Comparison of ENCODE assay signal across 16 cellular contexts in the genomic region with DNA sequence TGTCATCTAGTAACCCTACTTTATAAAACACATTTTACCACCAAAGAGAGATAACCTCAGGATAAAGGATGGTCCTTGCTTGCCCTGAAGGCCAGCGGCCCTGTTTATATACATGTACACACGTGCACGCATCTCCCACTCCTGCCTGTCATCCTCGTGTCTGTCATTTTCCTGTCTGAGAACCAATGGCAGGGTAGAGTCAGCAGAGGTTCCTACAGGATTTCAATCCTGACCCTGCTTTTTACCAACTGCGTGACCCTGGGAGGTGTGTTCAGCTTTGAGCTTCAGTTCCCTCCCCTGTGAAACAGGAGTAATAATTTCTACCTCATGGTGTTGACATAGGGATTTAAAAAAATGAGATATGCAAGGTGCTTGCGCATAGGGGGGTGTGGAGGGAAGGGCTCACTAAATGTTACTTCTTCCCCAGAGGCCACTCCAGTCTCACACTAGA. TPM values are rescaled to one million over a fixed set of nuclear protein-coding genes. Genes with fewer than 3 reads are reported as not detected.
DNase-seq lines count a peak whose midpoint lies in the region; ATAC-seq and TF ChIP-seq lines count a peak whose summit lies in the region.
"Had no signal": no experiment of that assay in that cellular context is flagged by ENCODE, and none has a peak within 500 bp of the region (broad histone marks: within the 10 kb centered on the region; RNA-seq: fewer than 3 reads in every experiment).

No MANE protein-coding gene starts in this region.

- peaks cover 22% of the 10 kb centered on the region for H3K4me1 Mint-ChIP-seq in activated CD8-positive, alpha-beta T cell treated with anti-CD3 and anti-CD28 coated beads, Interleukin-2, amount 10 ng/mL, durations not matched to agents 7 days and 5 days (ENCODE audit: low read depth)
- H3K4me1 Mint-ChIP-seq in memory B cell (peaks cover 31% of the 10 kb centered on the region), endothelial cell (ENCODE audit: unreplicated experiment) (peaks cover 15% of the 10 kb centered on the region)

- H3K36me3 ChIP-seq in vagina (no peaks in the 10 kb centered on the region), HAP-1 (replicated peaks) (no peaks in the 10 kb centered on the region)
- H3K36me3 ChIP-seq: SJCRH30 had no signal

- CTCF ChIA-PET in activated CD8-positive, alpha-beta T cell treated with anti-CD3 and anti-CD28 coated beads, Interleukin-2, amount 10 ng/mL, durations not matched to agents 7 days and 5 days (lab: Charles Lee) = interaction anchor here (0.9 to 2.2 kb wide), 9 partner anchors 8 to 169 kb away, joined by 3 to 13 read pairs (median 5); partner anchors contain the start of gene EIF2D

- TF ChIP-seq POLR2A in vagina (IDR thresholded peaks at IDR 0.05) = no peak

- H3K27ac ChIP-seq in vagina = peak overlapping the region; percentile 28
- H3K27ac ChIP-seq: SJCRH30 had no signal

- no peaks in the 10 kb centered on the region for H3K27me3 ChIP-seq in vagina
- H3K27me3 ChIP-seq in HAP-1 (ENCODE audit: low read depth) = no peaks in the 10 kb centered on the region
- H3K27me3 ChIP-seq: SJCRH30 had no signal

- H3K9me3 ChIP-seq in vagina (no peaks in the 10 kb centered on the region), HAP-1 (no peaks in the 10 kb centered on the region)
- H3K9me3 ChIP-seq: SJCRH30 had no signal

- ATAC-seq in left cardiac atrium (peak; percentile 58 to 62), left ventricle myocardium superior (no peak), memory B cell (ENCODE audit: low read depth) (no peak)
- ATAC-seq in activated CD8-positive, alpha-beta T cell treated with anti-CD3 and anti-CD28 coated beads, Interleukin-2, amount 10 ng/mL, durations not matched to agents 7 days and 5 days = no peak
- ATAC-seq: stimulated activated naive CD8-positive, alpha-beta T cell treated with anti-CD3 and anti-CD28 coated beads, Interleukin-15, Interleukin-2, amounts not matched to agents 100 U/mL and 50 U/mL, for 24 hours had no signal

- no peaks in the 10 kb centered on the region for H3K27me3 Mint-ChIP-seq in activated CD8-positive, alpha-beta T cell treated with anti-CD3 and anti-CD28 coated beads, Interleukin-2, amount 10 ng/mL, durations not matched to agents 7 days and 5 days (ENCODE audit: low read depth)
- H3K27me3 Mint-ChIP-seq in memory B cell (no peaks in the 10 kb centered on the region), endothelial cell (ENCODE audit: unreplicated experiment) (peaks cover 8% of the 10 kb centered on the region)
- H3K27me3 Mint-ChIP-seq: activated CD4-positive, alpha-beta T cell treated with anti-CD3 and anti-CD28 coated beads, Interleukin-2, amount 10 ng/mL, durations not matched to agents 24 days and 14 days had no signal

- no peak for DNase-seq in left cardiac atrium
- no peak for DNase-seq in left ventricle myocardium superior
- DNase-seq in activated CD8-positive, alpha-beta T cell treated with anti-CD3 and anti-CD28 coated beads, Interleukin-2, amount 10 ng/mL, durations not matched to agents 7 days and 5 days = no peak
- DNase-seq in memory B cell (ENCODE audit: low spot score in 2 of 2) = no peak
- DNase-seq in vagina (ENCODE audit: extremely low spot score in 2 of 2) = no peak
- no peak for DNase-seq in endothelial cell (ENCODE audit: low spot score)
- no peak for DNase-seq in HAP-1 (ENCODE audit: low spot score in 2 of 2)
- no peak for DNase-seq in midbrain (lab: John Stamatoyannopoulos, UW)
- DNase-seq: activated CD4-positive, alpha-beta T cell treated with anti-CD3 and anti-CD28 coated beads, Interleukin-2, amount 10 ng/mL, durations not matched to agents 24 days and 14 days; activated naive CD4-positive, alpha-beta T cell treated with anti-CD3 and anti-CD28 coated beads, Interleukin-2, amount 50 U/mL, for 16 hours; mesenchymal stem cell; NCI-H1930; NCI-H446 treated with DMSO at 0.1 percent for 48 hours; nephron progenitor cell; SJCRH30; stimulated activated naive CD8-positive, alpha-beta T cell treated with anti-CD3 and anti-CD28 coated beads, Interleukin-15, Interleukin-2, amounts not matched to agents 100 U/mL and 50 U/mL, for 24 hours had no signal

- H3K9me3 Mint-ChIP-seq in activated CD8-positive, alpha-beta T cell treated with anti-CD3 and anti-CD28 coated beads, Interleukin-2, amount 10 ng/mL, durations not matched to agents 7 days and 5 days (ENCODE audit: insufficient read depth) = no peaks in the 10 kb centered on the region
- H3K9me3 Mint-ChIP-seq in memory B cell = no peaks in the 10 kb centered on the region
- H3K9me3 Mint-ChIP-seq in endothelial cell (ENCODE audit: unreplicated experiment) = no peaks in the 10 kb centered on the region
- H3K9me3 Mint-ChIP-seq: activated CD4-positive, alpha-beta T cell treated with anti-CD3 and anti-CD28 coated beads, Interleukin-2, amount 10 ng/mL, durations not matched to agents 24 days and 14 days; nephron progenitor cell had no signal

- POLR2A ChIA-PET in activated CD8-positive, alpha-beta T cell treated with anti-CD3 and anti-CD28 coated beads, Interleukin-2, amount 10 ng/mL, durations not matched to agents 7 days and 5 days (lab: Charles Lee) = interaction anchor here (0.8 kb wide), 1 partner anchor 9 kb away, joined by 3 read pairs; no protein-coding TSS in a partner anchor

- H3K36me3 Mint-ChIP-seq in activated CD8-positive, alpha-beta T cell treated with anti-CD3 and anti-CD28 coated beads, Interleukin-2, amount 10 ng/mL, durations not matched to agents 7 days and 5 days (ENCODE audit: low read depth) = peaks cover 66% of the 10 kb centered on the region
- H3K36me3 Mint-ChIP-seq in memory B cell (peaks cover 17% of the 10 kb centered on the region), endothelial cell (ENCODE audit: low read depth, unreplicated experiment) (peaks cover 34% of the 10 kb centered on the region)

- H3K4me1 ChIP-seq in vagina (peaks cover 27% of the 10 kb centered on the region), HAP-1 (no peaks in the 10 kb centered on the region)

- no peak overlapping the region for H3K4me3 Mint-ChIP-seq in activated CD8-positive, alpha-beta T cell treated with anti-CD3 and anti-CD28 coated beads, Interleukin-2, amount 10 ng/mL, durations not matched to agents 7 days and 5 days
- H3K4me3 Mint-ChIP-seq in memory B cell (no peak overlapping the region), endothelial cell (ENCODE audit: unreplicated experiment) (no peak overlapping the region)
- H3K4me3 Mint-ChIP-seq: activated CD4-positive, alpha-beta T cell treated with anti-CD3 and anti-CD28 coated beads, Interleukin-2, amount 10 ng/mL, durations not matched to agents 24 days and 14 days; nephron progenitor cell had no signal

- TF ChIP-seq CTCF in vagina (IDR thresholded peaks at IDR 0.05) (no peak), endothelial cell (IDR thresholded peaks at IDR 0.05; ENCODE audit: unreplicated experiment) (no peak)

- H3K4me3 ChIP-seq in vagina = no peak overlapping the region
- H3K4me3 ChIP-seq in HAP-1 = no peak overlapping the region
- H3K4me3 ChIP-seq: SJCRH30 had no signal

- in situ Hi-C loops in HAP-1 (cut with MboI; ENCODE audit: low sequenced_read_pairs) = no loop called here

- H3K27ac Mint-ChIP-seq in activated CD8-positive, alpha-beta T cell treated with anti-CD3 and anti-CD28 coated beads, Interleukin-2, amount 10 ng/mL, durations not matched to agents 7 days and 5 days = peak overlapping the region; percentile 25
- H3K27ac Mint-ChIP-seq in memory B cell (peak overlapping the region; percentile 91), endothelial cell (ENCODE audit: unreplicated experiment) (no peak overlapping the region)
- H3K27ac Mint-ChIP-seq: activated CD4-positive, alpha-beta T cell treated with anti-CD3 and anti-CD28 coated beads, Interleukin-2, amount 10 ng/mL, durations not matched to agents 24 days and 14 days had no signal

- intact Hi-C loops in left cardiac atrium (cut with DNase I) = no loop called here
- intact Hi-C loops in left ventricle myocardium superior (cut with micrococcal nuclease) = no loop called here
- intact Hi-C loops in vagina (cut with DNase I) = no loop called here

RNA-seq across cellular contexts. Expression of gene RASSF5, which starts 12.3 kb away (rescaled TPM):
- 10 to 100 TPM in 1 of 2 donors, 1 to 10 TPM in 1; 7.8 to 10.0 TPM for total RNA-seq in left cardiac atrium
- total RNA-seq in left ventricle myocardium superior = 4.2 TPM
- total RNA-seq in activated CD8-positive, alpha-beta T cell treated with anti-CD3 and anti-CD28 coated beads, Interleukin-2, amount 10 ng/mL, durations not matched to agents 7 days and 5 days = 100 to 1,000 TPM; 192 to 195 TPM
- total RNA-seq in vagina = 28.5 TPM
- 1.2 TPM for total RNA-seq in endothelial cell (ENCODE audit: unreplicated experiment)

RNA-seq across cellular contexts. Expression of gene IKBKE, which starts 24.8 kb away (rescaled TPM):
- 1 to 10 TPM in 1 of 2 donors, under 1 TPM in 1; 0.94 to 1.7 TPM for total RNA-seq in left cardiac atrium
- total RNA-seq in left ventricle myocardium superior = 0.64 TPM
- total RNA-seq in activated CD8-positive, alpha-beta T cell treated with anti-CD3 and anti-CD28 coated beads, Interleukin-2, amount 10 ng/mL, durations not matched to agents 7 days and 5 days = 10 to 100 TPM; 68.3 to 70.1 TPM
- 10.1 TPM for total RNA-seq in vagina
- total RNA-seq in endothelial cell (ENCODE audit: unreplicated experiment) = 20.9 TPM

Comparison
In these comparisons a context has a peak if more than half of its experiments do, and no peak if none do; other contexts are left out.
1. ATAC-seq: peak in left cardiac atrium (2 of 2); none in left ventricle myocardium superior (single experiment), activated CD8-positive, alpha-beta T cell treated with anti-CD3 and anti-CD28 coated beads, Interleukin-2, amount 10 ng/mL, durations not matched to agents 7 days and 5 days (single experiment) and memory B cell (single experiment).